1 cellular context compared by ENCODE assay signal in genomic region chr6:37177083-37177949, GRCh38.
TF ChIP-seq lines count a peak whose summit lies in the region.

No MANE protein-coding gene starts in this region.

TF ChIP-seq in K562, 482 proteins besides CTCF, POLR2A, EP300 and RAD21 (continued from another document and continues in another):
- TF ChIP-seq ZNF584 (CRISPR knock-in tag; IDR thresholded peaks at IDR 0.05; ENCODE audit: low read depth) (no peak; the same call in 1 of the 2 replicates), EHMT2 (IDR thresholded peaks at IDR 0.05) (peak; percentile 8; the same call in 1 of the 2 replicates), POLR2AphosphoS5 (IDR thresholded peaks at IDR 0.05; ENCODE audit: control insufficient read depth, insufficient read depth, low read depth, low read length) (no peak), ZKSCAN8 (CRISPR knock-in tag; IDR thresholded peaks at IDR 0.05) (0 out of 2 replicates have a peak, but pooled peaks have one; percentile 35), IRF1 (CRISPR knock-in tag; IDR thresholded peaks at IDR 0.05; ENCODE audit: borderline replicate concordance) (no peak), ZBTB33 (CRISPR knock-in tag; IDR thresholded peaks at IDR 0.05) (0 out of 2 replicates have a peak, but pooled peaks have one; percentile 5), HDAC1 (IDR thresholded peaks at IDR 0.05) (peak in 1 of 2 experiments; percentile 79; a peak in 2 of 4 replicates), MAFK (IDR thresholded peaks at IDR 0.05; ENCODE audit: low read length) (peak; percentile 38; the same call in 1 of the 2 replicates), ZNF785 (CRISPR knock-in tag; IDR thresholded peaks at IDR 0.05) (no peak), ZSCAN32 (CRISPR knock-in tag; IDR thresholded peaks at IDR 0.05) (peak; percentile 10; the same call in 1 of the 2 replicates), ZKSCAN1 (IDR thresholded peaks at IDR 0.05; ENCODE audit: low read depth, low read length) (0 out of 2 replicates have a peak, but pooled peaks have one; percentile 9), DPF2 (IDR thresholded peaks at IDR 0.05) (peak; percentile 68; the same call in 1 of the 2 replicates), BRF1 (IDR thresholded peaks at IDR 0.05; ENCODE audit: borderline replicate concordance, extremely low read depth, insufficient read length) (no peak), NFIC (IDR thresholded peaks at IDR 0.05) (peak; percentile 42), CTBP1 (IDR thresholded peaks at IDR 0.05; ENCODE audit: borderline replicate concordance) (peak; percentile 27; the same call in 1 of the 2 replicates), NR2C2 (CRISPR knock-in tag; IDR thresholded peaks at IDR 0.05) (no peak), NR2C2 (tag; IDR thresholded peaks at IDR 0.05) (peak; percentile 70; the same call in 1 of the 2 replicates), SMAD4 (CRISPR knock-in tag; conservative IDR thresholded peaks at IDR 0.05) (peak; percentile 49; the same call in 1 of the 2 replicates), GATA2 (CRISPR knock-in tag; IDR thresholded peaks at IDR 0.05) (0 out of 2 replicates have a peak, but pooled peaks have one; percentile 26), ELF4 (CRISPR knock-in tag; IDR thresholded peaks at IDR 0.05) (peak; percentile 11; the same call in 1 of the 2 replicates), HES1 (IDR thresholded peaks at IDR 0.05; ENCODE audit: low read depth) (0 out of 2 replicates have a peak, but pooled peaks have one; percentile 42), ZNF518B (CRISPR knock-in tag; IDR thresholded peaks at IDR 0.05) (no peak; the same call in 1 of the 2 replicates), WHSC1 (IDR thresholded peaks at IDR 0.05; ENCODE audit: low read length) (no peak), AFF4 (CRISPR knock-in tag; IDR thresholded peaks at IDR 0.05) (peak; percentile 86), HMG20B (CRISPR knock-in tag; IDR thresholded peaks at IDR 0.05) (no peak), POU5F1 (IDR thresholded peaks at IDR 0.05; ENCODE audit: borderline replicate concordance, low read depth, low read length, partially characterized antibody) (no peak), PHB (CRISPR knock-in tag; IDR thresholded peaks at IDR 0.05) (no peak), ZBTB12 (CRISPR knock-in tag; IDR thresholded peaks at IDR 0.05) (no peak), ZNF253 (CRISPR knock-in tag; conservative IDR thresholded peaks at IDR 0.05) (no peak), CHD1 (IDR thresholded peaks at IDR 0.05; ENCODE audit: low read length) (peak; percentile 68), DNMT1 (IDR thresholded peaks at IDR 0.05) (0 out of 2 replicates have a peak, but pooled peaks have one; percentile 8), BHLHE40 (IDR thresholded peaks at IDR 0.05; ENCODE audit: low read length) (peak; percentile 52), TAF15 (IDR thresholded peaks at IDR 0.05; ENCODE audit: low read depth, low read length) (no peak)
- TF ChIP-seq, protein P1, sequence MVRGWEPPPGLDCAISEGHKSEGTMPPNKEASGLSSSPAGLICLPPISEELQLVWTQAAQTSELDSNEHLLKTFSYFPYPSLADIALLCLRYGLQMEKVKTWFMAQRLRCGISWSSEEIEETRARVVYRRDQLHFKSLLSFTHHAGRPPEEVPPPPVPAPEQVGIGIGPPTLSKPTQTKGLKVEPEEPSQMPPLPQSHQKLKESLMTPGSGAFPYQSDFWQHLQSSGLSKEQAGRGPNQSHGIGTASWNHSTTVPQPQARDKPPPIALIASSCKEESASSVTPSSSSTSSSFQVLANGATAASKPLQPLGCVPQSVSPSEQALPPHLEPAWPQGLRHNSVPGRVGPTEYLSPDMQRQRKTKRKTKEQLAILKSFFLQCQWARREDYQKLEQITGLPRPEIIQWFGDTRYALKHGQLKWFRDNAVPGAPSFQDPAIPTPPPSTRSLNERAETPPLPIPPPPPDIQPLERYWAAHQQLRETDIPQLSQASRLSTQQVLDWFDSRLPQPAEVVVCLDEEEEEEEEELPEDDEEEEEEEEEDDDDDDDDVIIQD (CRISPR knock-in tag; IDR thresholded peaks at IDR 0.05): 0 out of 2 replicates have a peak, but pooled peaks have one; percentile 50
- TF ChIP-seq, protein P2, sequence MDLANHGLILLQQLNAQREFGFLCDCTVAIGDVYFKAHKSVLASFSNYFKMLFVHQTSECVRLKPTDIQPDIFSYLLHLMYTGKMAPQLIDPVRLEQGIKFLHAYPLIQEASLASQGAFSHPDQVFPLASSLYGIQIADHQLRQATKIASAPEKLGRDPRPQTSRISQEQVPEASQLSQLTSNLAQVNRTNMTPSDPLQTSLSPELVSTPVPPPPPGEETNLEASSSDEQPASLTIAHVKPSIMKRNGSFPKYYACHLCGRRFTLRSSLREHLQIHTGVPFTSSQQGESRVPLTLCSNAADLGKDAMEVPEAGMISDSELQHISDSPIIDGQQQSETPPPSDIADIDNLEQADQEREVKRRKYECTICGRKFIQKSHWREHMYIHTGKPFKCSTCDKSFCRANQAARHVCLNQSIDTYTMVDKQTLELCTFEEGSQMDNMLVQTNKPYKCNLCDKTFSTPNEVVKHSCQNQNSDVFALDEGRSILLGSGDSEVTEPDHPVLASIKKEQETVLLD (IDR thresholded peaks at IDR 0.05): peak; percentile 81
- TF ChIP-seq, protein P3, sequence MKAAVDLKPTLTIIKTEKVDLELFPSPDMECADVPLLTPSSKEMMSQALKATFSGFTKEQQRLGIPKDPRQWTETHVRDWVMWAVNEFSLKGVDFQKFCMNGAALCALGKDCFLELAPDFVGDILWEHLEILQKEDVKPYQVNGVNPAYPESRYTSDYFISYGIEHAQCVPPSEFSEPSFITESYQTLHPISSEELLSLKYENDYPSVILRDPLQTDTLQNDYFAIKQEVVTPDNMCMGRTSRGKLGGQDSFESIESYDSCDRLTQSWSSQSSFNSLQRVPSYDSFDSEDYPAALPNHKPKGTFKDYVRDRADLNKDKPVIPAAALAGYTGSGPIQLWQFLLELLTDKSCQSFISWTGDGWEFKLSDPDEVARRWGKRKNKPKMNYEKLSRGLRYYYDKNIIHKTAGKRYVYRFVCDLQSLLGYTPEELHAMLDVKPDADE (conservative IDR thresholded peaks at IDR 0.05; ENCODE audit: control insufficient read depth, low read depth, low read length): no peak
- TF ChIP-seq, protein P4, sequence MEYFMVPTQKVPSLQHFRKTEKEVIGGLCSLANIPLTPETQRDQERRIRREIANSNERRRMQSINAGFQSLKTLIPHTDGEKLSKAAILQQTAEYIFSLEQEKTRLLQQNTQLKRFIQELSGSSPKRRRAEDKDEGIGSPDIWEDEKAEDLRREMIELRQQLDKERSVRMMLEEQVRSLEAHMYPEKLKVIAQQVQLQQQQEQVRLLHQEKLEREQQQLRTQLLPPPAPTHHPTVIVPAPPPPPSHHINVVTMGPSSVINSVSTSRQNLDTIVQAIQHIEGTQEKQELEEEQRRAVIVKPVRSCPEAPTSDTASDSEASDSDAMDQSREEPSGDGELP (CRISPR knock-in tag; IDR thresholded peaks at IDR 0.05; ENCODE audit: borderline replicate concordance): 0 out of 2 replicates have a peak, but pooled peaks have one; percentile 24
- TF ChIP-seq, protein P5, sequence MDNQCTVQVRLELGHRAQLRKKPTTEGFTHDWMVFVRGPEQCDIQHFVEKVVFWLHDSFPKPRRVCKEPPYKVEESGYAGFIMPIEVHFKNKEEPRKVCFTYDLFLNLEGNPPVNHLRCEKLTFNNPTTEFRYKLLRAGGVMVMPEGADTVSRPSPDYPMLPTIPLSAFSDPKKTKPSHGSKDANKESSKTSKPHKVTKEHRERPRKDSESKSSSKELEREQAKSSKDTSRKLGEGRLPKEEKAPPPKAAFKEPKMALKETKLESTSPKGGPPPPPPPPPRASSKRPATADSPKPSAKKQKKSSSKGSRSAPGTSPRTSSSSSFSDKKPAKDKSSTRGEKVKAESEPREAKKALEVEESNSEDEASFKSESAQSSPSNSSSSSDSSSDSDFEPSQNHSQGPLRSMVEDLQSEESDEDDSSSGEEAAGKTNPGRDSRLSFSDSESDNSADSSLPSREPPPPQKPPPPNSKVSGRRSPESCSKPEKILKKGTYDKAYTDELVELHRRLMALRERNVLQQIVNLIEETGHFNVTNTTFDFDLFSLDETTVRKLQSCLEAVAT (IDR thresholded peaks at IDR 0.05): peak; percentile 59 to 85; a peak in 3 of 4 replicates
